ENCODE assay signal across 15 cellular contexts in genomic region chr2:176555112-176555511, GRCh38.
"Had no signal": no experiment of that assay in that cellular context is flagged by ENCODE, and none has a peak within 500 bp of the region (broad histone marks: within the 10 kb centered on the region; RNA-seq: fewer than 3 reads in every experiment).

No MANE protein-coding gene starts in this region.

- H3K36me3 ChIP-seq: left ventricle myocardium inferior, ovary, right atrium auricular region, right lobe of liver, tibial nerve, uterus had no signal

- H3K27ac ChIP-seq: right lobe of liver had no signal

- H3K9me3 Mint-ChIP-seq: mesothelial cell of epicardium; naive B cell; natural killer cell treated with Interleukin-12 subunit alpha and Interleukin-12 subunit beta and Interleukin-15 and Interleukin-18, amount 100 ng/mL, for 72 hours; stimulated activated memory B cell treated with anti-CD40 and anti-IgM and Interleukin-4, amounts not matched to agents 10 μg/mL and 1 μg/mL and 100 μg/mL, for 72 hours; stimulated activated naive CD8-positive, alpha-beta T cell treated with anti-CD3 and anti-CD28 coated beads, Interleukin-15, amount 100 ng/mL, for 72 hours; type B pancreatic cell had no signal

- ATAC-seq: natural killer cell treated with Interleukin-12 subunit alpha and Interleukin-12 subunit beta and Interleukin-15 and Interleukin-18, amount 100 ng/mL, for 72 hours had no signal

- H3K9me3 ChIP-seq: left ventricle myocardium inferior, ovary, right atrium auricular region, right lobe of liver, tibial nerve, uterus had no signal

- DNase-seq: islet precursor cell; left ventricle myocardium inferior; right lobe of liver; stimulated activated naive CD4-positive, alpha-beta T cell treated with Interleukin-2 at 50 U/mL for 16 hours had no signal

- H3K27me3 ChIP-seq: ovary, right atrium auricular region, right lobe of liver, uterus had no signal

- H3K36me3 Mint-ChIP-seq: mesothelial cell of epicardium; naive B cell; natural killer cell treated with Interleukin-12 subunit alpha and Interleukin-12 subunit beta and Interleukin-15 and Interleukin-18, amount 100 ng/mL, for 72 hours; stimulated activated memory B cell treated with anti-CD40 and anti-IgM and Interleukin-4, amounts not matched to agents 10 μg/mL and 1 μg/mL and 100 μg/mL, for 72 hours; type B pancreatic cell had no signal

- H3K27ac Mint-ChIP-seq: mesothelial cell of epicardium; natural killer cell treated with Interleukin-12 subunit alpha and Interleukin-12 subunit beta and Interleukin-15 and Interleukin-18, amount 100 ng/mL, for 72 hours had no signal

- H3K4me3 ChIP-seq: lung had no signal
